In the genomic region with DNA sequence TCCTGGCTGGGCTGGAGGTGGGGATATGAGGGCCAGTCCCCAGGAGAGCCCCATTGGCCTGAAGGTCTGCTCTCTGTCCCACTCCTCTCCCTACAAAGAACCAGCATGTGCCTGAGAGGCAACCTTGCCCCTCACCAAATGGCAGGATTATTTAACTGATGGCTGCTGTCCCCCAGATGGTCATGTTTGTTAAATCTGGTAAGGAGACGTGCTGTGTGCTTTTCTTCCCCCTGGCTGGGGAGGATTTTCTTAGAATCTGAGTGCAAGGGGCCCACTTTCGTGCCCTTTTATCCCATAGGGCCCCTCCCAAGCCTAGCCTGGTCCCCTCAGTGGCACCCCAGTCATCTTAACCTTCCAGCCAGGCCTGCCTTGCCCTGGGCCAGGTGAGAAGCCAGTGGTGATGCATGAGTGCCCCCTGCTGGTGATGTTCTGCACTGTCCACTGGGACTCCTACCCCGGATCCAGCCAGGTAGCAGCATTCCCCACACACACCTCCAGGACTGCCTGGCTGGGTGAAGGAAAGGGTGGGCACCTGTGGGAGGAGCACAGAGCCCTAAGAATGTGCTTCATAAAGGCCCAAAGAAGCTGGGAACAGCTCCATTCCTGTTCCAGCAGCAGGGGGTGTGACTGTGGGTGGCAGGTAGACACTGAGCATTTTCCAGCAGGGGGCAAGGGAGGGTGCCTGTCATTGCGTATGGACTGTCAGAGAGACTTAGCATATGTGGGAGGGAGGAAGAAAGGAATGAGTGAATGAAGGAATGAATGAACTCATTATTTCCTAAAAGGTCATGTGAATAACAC, we compare ENCODE assay signal across 8 cellular contexts. TPM values are rescaled to one million over a fixed set of nuclear protein-coding genes. Genes with fewer than 3 reads are reported as not detected.
DNase-seq lines count a peak whose midpoint lies in the region; ATAC-seq and TF ChIP-seq lines count a peak whose summit lies in the region.

No MANE protein-coding gene starts in this region.

- H3K4me3 Mint-ChIP-seq in naive B cell, result peak overlapping the region in 1 of 8 donors; percentile 12
- no peak overlapping the region for H3K4me3 Mint-ChIP-seq in stimulated activated effector memory CD8-positive, alpha-beta T cell treated with anti-CD3 and anti-CD28 coated beads, Interleukin-12 subunit alpha, Interleukin-12 subunit beta, amount 100 ng/mL, for 72 hours

- TF ChIP-seq CTCF in epithelial cell of esophagus (IDR thresholded peaks at IDR 0.05; ENCODE audit: insufficient read depth, low read depth, low read length, missing control alignments), result peak; percentile 96

- peaks cover 5 to 11% (median 7%) of the 10 kb centered on the region in 3 donors for H3K4me1 Mint-ChIP-seq in naive B cell
- peaks cover 7% of the 10 kb centered on the region for H3K4me1 Mint-ChIP-seq in stimulated activated effector memory CD8-positive, alpha-beta T cell treated with anti-CD3 and anti-CD28 coated beads, Interleukin-12 subunit alpha, Interleukin-12 subunit beta, amount 100 ng/mL, for 72 hours

- peak overlapping the region in 2 of 6 donors; percentile 22 to 90 for H3K27ac Mint-ChIP-seq in naive B cell
- H3K27ac Mint-ChIP-seq in stimulated activated effector memory CD8-positive, alpha-beta T cell treated with anti-CD3 and anti-CD28 coated beads, Interleukin-12 subunit alpha, Interleukin-12 subunit beta, amount 100 ng/mL, for 72 hours, result no peak overlapping the region

- peaks cover 0 to 4% of the 10 kb centered on the region in 2 donors for H3K36me3 Mint-ChIP-seq in naive B cell
- peaks cover 25% of the 10 kb centered on the region for H3K36me3 Mint-ChIP-seq in stimulated activated effector memory CD8-positive, alpha-beta T cell treated with anti-CD3 and anti-CD28 coated beads, Interleukin-12 subunit alpha, Interleukin-12 subunit beta, amount 100 ng/mL, for 72 hours

- ATAC-seq in GM21717 (IDR thresholded peaks at IDR 0.05; ENCODE audit: unreplicated experiment), result peak; percentile 53
- ATAC-seq in naive B cell (ENCODE audit: low read depth in 2 of 2), result peak; percentile 95 to 98
- ATAC-seq in stimulated activated effector memory CD8-positive, alpha-beta T cell treated with anti-CD3 and anti-CD28 coated beads, Interleukin-12 subunit alpha, Interleukin-12 subunit beta, amount 100 ng/mL, for 72 hours, result peak; percentile 96
- no peak for ATAC-seq in HG02970 (IDR thresholded peaks at IDR 0.05; ENCODE audit: low FRiP score, unreplicated experiment)

- no peaks in the 10 kb centered on the region for H3K9me3 Mint-ChIP-seq in naive B cell
- no peaks in the 10 kb centered on the region for H3K9me3 Mint-ChIP-seq in stimulated activated effector memory CD8-positive, alpha-beta T cell treated with anti-CD3 and anti-CD28 coated beads, Interleukin-12 subunit alpha, Interleukin-12 subunit beta, amount 100 ng/mL, for 72 hours

- DNase-seq in AG20443 (ENCODE audit: low spot score) (peak; percentile 84), NCI-H748 (lab: John Stamatoyannopoulos, UW; ENCODE audit: unreplicated experiment) (peak; percentile 37), epithelial cell of esophagus (ENCODE audit: low read depth) (peak; percentile 74), naive B cell (peak; percentile 76)
- peak; percentile 50 to 93 (median 89) for DNase-seq in activated CD8-positive, alpha-beta memory T cell treated with anti-CD3 and anti-CD28 coated beads for 48 hours (ENCODE audit: low read depth in 2 of 3, low spot score in 2 of 3)
- DNase-seq in stimulated activated effector memory CD8-positive, alpha-beta T cell treated with anti-CD3 and anti-CD28 coated beads, Interleukin-12 subunit alpha, Interleukin-12 subunit beta, amount 100 ng/mL, for 72 hours (ENCODE audit: low spot score in 2 of 2), result peak; percentile 87 to 94

- H3K4me3 ChIP-seq in epithelial cell of esophagus (ENCODE audit: low read length), result no peak overlapping the region

- H3K27me3 Mint-ChIP-seq in naive B cell, result peaks cover 0 to 4% (median 0%) of the 10 kb centered on the region in 3 donors

RNA-seq across cellular contexts. Expression of gene MFNG, which starts 28.9 kb away (rescaled TPM):
- polyA plus RNA-seq in naive B cell (ENCODE audit: low read depth in 6 of 6), result 100 to 1,000 TPM; 145 to 298 (median 186) TPM

RNA-seq across cellular contexts. Expression of gene ELFN2, which starts 30.0 kb away (rescaled TPM):
- polyA plus RNA-seq in naive B cell (ENCODE audit: low read depth in 6 of 6), result not detected

Comparison
In these comparisons a context has a peak if more than half of its experiments do, and no peak if none do; other contexts are left out.
1. DNase-seq: peak in every context shown above with its lines; median percentile 90 in stimulated activated effector memory CD8-positive, alpha-beta T cell treated with anti-CD3 and anti-CD28 coated beads, Interleukin-12 subunit alpha, Interleukin-12 subunit beta, amount 100 ng/mL, for 72 hours; 89 in activated CD8-positive, alpha-beta memory T cell treated with anti-CD3 and anti-CD28 coated beads for 48 hours; 84 in AG20443; 76 in naive B cell; 74 in epithelial cell of esophagus; 37 in NCI-H748.